In genomic region chr1:47660622-47661021, GRCh38 we compare ENCODE assay signal across 22 cellular contexts.
"Had no signal": no experiment of that assay in that cellular context is flagged by ENCODE, and none has a peak within 500 bp of the region (broad histone marks: within the 10 kb centered on the region; RNA-seq: fewer than 3 reads in every experiment).

No MANE protein-coding gene starts in this region.

- FAIRE-seq: endometrium had no signal

- DNase-seq: activated CD4-positive, alpha-beta T cell treated with anti-CD3 and anti-CD28 coated beads for 4 hours; activated CD4-positive, alpha-beta T cell treated with anti-CD3 and anti-CD28 coated beads, Interleukin-2, amount 50 U/mL, for 4 hours; activated effector memory CD4-positive, alpha-beta T cell treated with anti-CD3 and anti-CD28 coated beads, Interleukin-2, amount 50 U/mL, for 16 hours; activated naive CD4-positive, alpha-beta T cell treated with anti-CD3 and anti-CD28 coated beads for 36 hours; activated naive CD8-positive, alpha-beta T cell treated with anti-CD3 and anti-CD28 coated beads, Interleukin-2, amount 10 ng/mL, durations not matched to agents 7 days and 5 days; activated T-cell treated with anti-CD3 and anti-CD28 coated beads, Interleukin-2, amount 50 U/mL, for 1 hour; cerebellar nuclear complex; colonic mucosa; effector CD8-positive, alpha-beta T cell; esophagus squamous epithelium; foreskin melanocyte; heart right ventricle; left lung; lower lobe of right lung; mesenchymal stem cell; natural killer cell; occipital lobe; psoas muscle; stimulated activated CD4-positive, alpha-beta T cell treated with anti-CD3 and anti-CD28 coated beads, Interleukin-15, amount 100 ng/mL, for 24 hours; stimulated activated CD4-positive, alpha-beta T cell treated with anti-CD3 and anti-CD28 coated beads, Interleukin-2, amount 100 ng/mL, for 24 hours; stimulated activated naive B cell treated with anti-CD40 and anti-IgM and Interleukin-4, amounts not matched to agents 10 μg/mL and 1 μg/mL and 100 μg/mL, for 72 hours had no signal

- ATAC-seq: heart right ventricle; left lung; lower lobe of right lung; natural killer cell; psoas muscle; stimulated activated naive B cell treated with anti-CD40 and anti-IgM and Interleukin-4, amounts not matched to agents 10 μg/mL and 1 μg/mL and 100 μg/mL, for 72 hours had no signal
